Comparison of ENCODE assay signal across 1 cellular context in the genomic region with DNA sequence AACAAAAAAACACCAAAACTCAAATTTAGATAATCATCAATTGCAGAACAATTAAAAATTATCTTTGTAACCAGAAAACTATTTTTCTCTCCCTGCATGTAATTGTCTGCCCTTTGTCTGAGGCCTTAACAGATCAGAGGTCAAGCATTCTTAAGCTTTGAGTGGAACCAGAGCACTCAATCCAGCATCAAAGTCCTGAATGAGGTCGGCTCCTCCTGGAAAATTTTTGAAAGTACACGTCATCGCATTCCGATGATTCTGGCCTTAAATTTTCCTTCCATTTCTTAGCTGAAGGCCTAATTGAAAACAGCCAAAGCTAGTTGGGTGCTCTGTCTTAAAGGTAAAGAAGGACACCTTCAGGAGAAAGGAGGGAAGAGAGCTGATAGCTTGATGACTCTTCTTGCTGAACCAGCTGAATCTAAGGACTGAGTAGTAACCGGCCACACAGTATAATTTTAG.
A peak's percentile ranks its signal among the peaks of the same experiment; 100 is the strongest.
TF ChIP-seq lines count a peak whose summit lies in the region.

No MANE protein-coding gene starts in this region.

TF ChIP-seq in SK-N-SH, 30 proteins besides CTCF, POLR2A, EP300 and RAD21 (continued from another document):
- TF ChIP-seq, protein P1, sequence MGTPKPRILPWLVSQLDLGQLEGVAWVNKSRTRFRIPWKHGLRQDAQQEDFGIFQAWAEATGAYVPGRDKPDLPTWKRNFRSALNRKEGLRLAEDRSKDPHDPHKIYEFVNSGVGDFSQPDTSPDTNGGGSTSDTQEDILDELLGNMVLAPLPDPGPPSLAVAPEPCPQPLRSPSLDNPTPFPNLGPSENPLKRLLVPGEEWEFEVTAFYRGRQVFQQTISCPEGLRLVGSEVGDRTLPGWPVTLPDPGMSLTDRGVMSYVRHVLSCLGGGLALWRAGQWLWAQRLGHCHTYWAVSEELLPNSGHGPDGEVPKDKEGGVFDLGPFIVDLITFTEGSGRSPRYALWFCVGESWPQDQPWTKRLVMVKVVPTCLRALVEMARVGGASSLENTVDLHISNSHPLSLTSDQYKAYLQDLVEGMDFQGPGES (IDR thresholded peaks at IDR 0.05; ENCODE audit: low read depth, low read length) = no peak
- no peak for TF ChIP-seq TAF1 (IDR thresholded peaks at IDR 0.05; ENCODE audit: borderline replicate concordance, low read depth, low read length)
- TF ChIP-seq, protein P2, sequence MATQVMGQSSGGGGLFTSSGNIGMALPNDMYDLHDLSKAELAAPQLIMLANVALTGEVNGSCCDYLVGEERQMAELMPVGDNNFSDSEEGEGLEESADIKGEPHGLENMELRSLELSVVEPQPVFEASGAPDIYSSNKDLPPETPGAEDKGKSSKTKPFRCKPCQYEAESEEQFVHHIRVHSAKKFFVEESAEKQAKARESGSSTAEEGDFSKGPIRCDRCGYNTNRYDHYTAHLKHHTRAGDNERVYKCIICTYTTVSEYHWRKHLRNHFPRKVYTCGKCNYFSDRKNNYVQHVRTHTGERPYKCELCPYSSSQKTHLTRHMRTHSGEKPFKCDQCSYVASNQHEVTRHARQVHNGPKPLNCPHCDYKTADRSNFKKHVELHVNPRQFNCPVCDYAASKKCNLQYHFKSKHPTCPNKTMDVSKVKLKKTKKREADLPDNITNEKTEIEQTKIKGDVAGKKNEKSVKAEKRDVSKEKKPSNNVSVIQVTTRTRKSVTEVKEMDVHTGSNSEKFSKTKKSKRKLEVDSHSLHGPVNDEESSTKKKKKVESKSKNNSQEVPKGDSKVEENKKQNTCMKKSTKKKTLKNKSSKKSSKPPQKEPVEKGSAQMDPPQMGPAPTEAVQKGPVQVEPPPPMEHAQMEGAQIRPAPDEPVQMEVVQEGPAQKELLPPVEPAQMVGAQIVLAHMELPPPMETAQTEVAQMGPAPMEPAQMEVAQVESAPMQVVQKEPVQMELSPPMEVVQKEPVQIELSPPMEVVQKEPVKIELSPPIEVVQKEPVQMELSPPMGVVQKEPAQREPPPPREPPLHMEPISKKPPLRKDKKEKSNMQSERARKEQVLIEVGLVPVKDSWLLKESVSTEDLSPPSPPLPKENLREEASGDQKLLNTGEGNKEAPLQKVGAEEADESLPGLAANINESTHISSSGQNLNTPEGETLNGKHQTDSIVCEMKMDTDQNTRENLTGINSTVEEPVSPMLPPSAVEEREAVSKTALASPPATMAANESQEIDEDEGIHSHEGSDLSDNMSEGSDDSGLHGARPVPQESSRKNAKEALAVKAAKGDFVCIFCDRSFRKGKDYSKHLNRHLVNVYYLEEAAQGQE (IDR thresholded peaks at IDR 0.05; ENCODE audit: low read depth, low read length) = no peak
- TF ChIP-seq SMC3 (IDR thresholded peaks at IDR 0.05; ENCODE audit: low read depth, low read length) = peak; percentile 50; the same call in 1 of the 2 replicates
- peak; percentile 89 for TF ChIP-seq NFIC (IDR thresholded peaks at IDR 0.05; ENCODE audit: borderline replicate concordance)
- TF ChIP-seq TEAD4 (IDR thresholded peaks at IDR 0.05; ENCODE audit: borderline replicate concordance, insufficient read depth) = peak; percentile 99
- TF ChIP-seq GATA2 (CRISPR knock-in tag; IDR thresholded peaks at IDR 0.05) = no peak
- TF ChIP-seq FOXM1 (IDR thresholded peaks at IDR 0.05; ENCODE audit: low read depth) = peak; percentile 55; the same call in 1 of the 2 replicates
- TF ChIP-seq, protein P3, sequence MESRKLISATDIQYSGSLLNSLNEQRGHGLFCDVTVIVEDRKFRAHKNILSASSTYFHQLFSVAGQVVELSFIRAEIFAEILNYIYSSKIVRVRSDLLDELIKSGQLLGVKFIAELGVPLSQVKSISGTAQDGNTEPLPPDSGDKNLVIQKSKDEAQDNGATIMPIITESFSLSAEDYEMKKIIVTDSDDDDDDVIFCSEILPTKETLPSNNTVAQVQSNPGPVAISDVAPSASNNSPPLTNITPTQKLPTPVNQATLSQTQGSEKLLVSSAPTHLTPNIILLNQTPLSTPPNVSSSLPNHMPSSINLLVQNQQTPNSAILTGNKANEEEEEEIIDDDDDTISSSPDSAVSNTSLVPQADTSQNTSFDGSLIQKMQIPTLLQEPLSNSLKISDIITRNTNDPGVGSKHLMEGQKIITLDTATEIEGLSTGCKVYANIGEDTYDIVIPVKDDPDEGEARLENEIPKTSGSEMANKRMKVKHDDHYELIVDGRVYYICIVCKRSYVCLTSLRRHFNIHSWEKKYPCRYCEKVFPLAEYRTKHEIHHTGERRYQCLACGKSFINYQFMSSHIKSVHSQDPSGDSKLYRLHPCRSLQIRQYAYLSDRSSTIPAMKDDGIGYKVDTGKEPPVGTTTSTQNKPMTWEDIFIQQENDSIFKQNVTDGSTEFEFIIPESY (IDR thresholded peaks at IDR 0.05; ENCODE audit: borderline replicate concordance, low read depth) = 0 out of 2 replicates have a peak, but pooled peaks have one; percentile 31
- TF ChIP-seq TCF12 (IDR thresholded peaks at IDR 0.05) = peak; percentile 99
- TF ChIP-seq YY1 (IDR thresholded peaks at IDR 0.05; ENCODE audit: low read depth) = no peak
- no peak for TF ChIP-seq GABPA (IDR thresholded peaks at IDR 0.05; ENCODE audit: low read depth)
TF ChIP-seq in SK-N-SH: peak in this region for 13.
